In the genomic region with DNA sequence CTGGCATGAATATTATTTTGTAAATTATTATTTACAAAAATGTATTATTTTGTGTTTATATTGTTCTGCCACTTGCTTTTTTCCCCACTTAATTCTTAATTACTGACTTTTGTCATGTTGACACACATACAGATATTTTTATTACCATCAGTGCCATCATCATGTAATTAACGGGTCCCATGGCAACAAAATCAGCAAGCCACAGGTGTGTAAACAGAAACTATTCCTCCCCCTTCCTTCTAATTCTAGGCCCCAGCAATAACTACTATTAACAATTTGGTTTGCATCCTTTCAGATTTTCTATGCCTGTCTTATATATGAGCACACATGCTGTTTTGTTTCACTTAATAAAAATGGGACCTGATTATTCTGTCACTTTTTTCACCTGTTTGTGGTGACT, we compare ENCODE assay signal across 16 cellular contexts.
DNase-seq lines count a peak whose midpoint lies in the region; ATAC-seq lines count a peak whose summit lies in the region.
"Had no signal": no experiment of that assay in that cellular context is flagged by ENCODE, and none has a peak within 500 bp of the region (broad histone marks: within the 10 kb centered on the region; RNA-seq: fewer than 3 reads in every experiment).

No MANE protein-coding gene starts in this region.

- peaks cover 48% of the 10 kb centered on the region for H3K4me1 Mint-ChIP-seq in activated naive CD4-positive, alpha-beta T cell treated with anti-CD3 and anti-CD28 coated beads, Interleukin-2, amount 10 ng/mL, durations not matched to agents 7 days and 5 days
- H3K4me1 Mint-ChIP-seq in activated naive CD8-positive, alpha-beta T cell (ENCODE audit: low read depth) = peaks cover 60% of the 10 kb centered on the region
- H3K4me1 Mint-ChIP-seq in stimulated activated memory B cell treated with anti-CD40 and anti-IgM and Interleukin-4, amounts not matched to agents 10 μg/mL and 1 μg/mL and 100 μg/mL, for 72 hours = peaks cover 24% of the 10 kb centered on the region

- no peak for DNase-seq in activated naive CD4-positive, alpha-beta T cell treated with anti-CD3 and anti-CD28 coated beads, Interleukin-2, amount 10 ng/mL, durations not matched to agents 7 days and 5 days
- DNase-seq in activated naive CD4-positive, alpha-beta T cell treated with anti-CD3 and anti-CD28 coated beads, Interleukin-2, amount 50 U/mL, for 16 hours = no peak
- DNase-seq in NCI-H2081 treated with DMSO at 0.1 percent for 48 hours (lab: John Stamatoyannopoulos, UW) (peak; percentile 87), GM03348 (ENCODE audit: low spot score) (no peak)
- no peak for DNase-seq in stimulated activated naive CD4-positive, alpha-beta T cell (lab: John Stamatoyannopoulos, UW)
- DNase-seq: activated CD4-positive, alpha-beta T cell treated with anti-CD3 and anti-CD28 coated beads, Interleukin-2, amount 50 U/mL, for 4 hours; activated gamma-delta T cell treated with Interleukin-2 at 50 U/mL for 16 hours; gastrocnemius medialis; islet precursor cell; Kasumi-1; NCI-H345 had no signal

- peaks cover 80% of the 10 kb centered on the region for H3K36me3 Mint-ChIP-seq in activated naive CD4-positive, alpha-beta T cell treated with anti-CD3 and anti-CD28 coated beads, Interleukin-2, amount 10 ng/mL, durations not matched to agents 7 days and 5 days
- H3K36me3 Mint-ChIP-seq in activated naive CD8-positive, alpha-beta T cell = peaks cover 15% of the 10 kb centered on the region
- peaks cover 83% of the 10 kb centered on the region for H3K36me3 Mint-ChIP-seq in stimulated activated memory B cell treated with anti-CD40 and anti-IgM and Interleukin-4, amounts not matched to agents 10 μg/mL and 1 μg/mL and 100 μg/mL, for 72 hours

- ATAC-seq in stimulated activated memory B cell treated with anti-CD40 and anti-IgM and Interleukin-4, amounts not matched to agents 10 μg/mL and 1 μg/mL and 100 μg/mL, for 72 hours = no peak
- ATAC-seq in HG03571 (IDR thresholded peaks at IDR 0.05; ENCODE audit: unreplicated experiment) = no peak
- ATAC-seq: gastrocnemius medialis, Panc1 had no signal

- H3K9me3 Mint-ChIP-seq in activated naive CD4-positive, alpha-beta T cell treated with anti-CD3 and anti-CD28 coated beads, Interleukin-2, amount 10 ng/mL, durations not matched to agents 7 days and 5 days = no peaks in the 10 kb centered on the region
- H3K9me3 Mint-ChIP-seq in activated naive CD8-positive, alpha-beta T cell (ENCODE audit: low read depth) = no peaks in the 10 kb centered on the region
- H3K9me3 Mint-ChIP-seq in stimulated activated memory B cell treated with anti-CD40 and anti-IgM and Interleukin-4, amounts not matched to agents 10 μg/mL and 1 μg/mL and 100 μg/mL, for 72 hours = peaks cover 5% of the 10 kb centered on the region

- H3K27me3 Mint-ChIP-seq in activated naive CD4-positive, alpha-beta T cell treated with anti-CD3 and anti-CD28 coated beads, Interleukin-2, amount 10 ng/mL, durations not matched to agents 7 days and 5 days = no peaks in the 10 kb centered on the region
- no peaks in the 10 kb centered on the region for H3K27me3 Mint-ChIP-seq in activated naive CD8-positive, alpha-beta T cell
- H3K27me3 Mint-ChIP-seq in stimulated activated memory B cell treated with anti-CD40 and anti-IgM and Interleukin-4, amounts not matched to agents 10 μg/mL and 1 μg/mL and 100 μg/mL, for 72 hours = no peaks in the 10 kb centered on the region
- H3K27me3 Mint-ChIP-seq: progenitor cell of endocrine pancreas had no signal

- peak overlapping the region; percentile 67 for H3K27ac Mint-ChIP-seq in activated naive CD4-positive, alpha-beta T cell treated with anti-CD3 and anti-CD28 coated beads, Interleukin-2, amount 10 ng/mL, durations not matched to agents 7 days and 5 days
- H3K27ac Mint-ChIP-seq in activated naive CD8-positive, alpha-beta T cell = peak overlapping the region; percentile 91
- peak overlapping the region; percentile 76 for H3K27ac Mint-ChIP-seq in stimulated activated memory B cell treated with anti-CD40 and anti-IgM and Interleukin-4, amounts not matched to agents 10 μg/mL and 1 μg/mL and 100 μg/mL, for 72 hours
- H3K27ac Mint-ChIP-seq: progenitor cell of endocrine pancreas had no signal

- no peak overlapping the region for H3K4me3 Mint-ChIP-seq in activated naive CD4-positive, alpha-beta T cell treated with anti-CD3 and anti-CD28 coated beads, Interleukin-2, amount 10 ng/mL, durations not matched to agents 7 days and 5 days
- no peak overlapping the region for H3K4me3 Mint-ChIP-seq in activated naive CD8-positive, alpha-beta T cell
- no peak overlapping the region for H3K4me3 Mint-ChIP-seq in stimulated activated memory B cell treated with anti-CD40 and anti-IgM and Interleukin-4, amounts not matched to agents 10 μg/mL and 1 μg/mL and 100 μg/mL, for 72 hours

- CTCF ChIA-PET in activated naive CD4-positive, alpha-beta T cell treated with anti-CD3 and anti-CD28 coated beads, Interleukin-2, amount 10 ng/mL, durations not matched to agents 7 days and 5 days (lab: Charles Lee) = interaction anchor here (0.9 to 1.5 kb wide), 3 partner anchors 9 to 18 kb away, joined by 3 read pairs; no protein-coding TSS in a partner anchor
